In the genomic region with DNA sequence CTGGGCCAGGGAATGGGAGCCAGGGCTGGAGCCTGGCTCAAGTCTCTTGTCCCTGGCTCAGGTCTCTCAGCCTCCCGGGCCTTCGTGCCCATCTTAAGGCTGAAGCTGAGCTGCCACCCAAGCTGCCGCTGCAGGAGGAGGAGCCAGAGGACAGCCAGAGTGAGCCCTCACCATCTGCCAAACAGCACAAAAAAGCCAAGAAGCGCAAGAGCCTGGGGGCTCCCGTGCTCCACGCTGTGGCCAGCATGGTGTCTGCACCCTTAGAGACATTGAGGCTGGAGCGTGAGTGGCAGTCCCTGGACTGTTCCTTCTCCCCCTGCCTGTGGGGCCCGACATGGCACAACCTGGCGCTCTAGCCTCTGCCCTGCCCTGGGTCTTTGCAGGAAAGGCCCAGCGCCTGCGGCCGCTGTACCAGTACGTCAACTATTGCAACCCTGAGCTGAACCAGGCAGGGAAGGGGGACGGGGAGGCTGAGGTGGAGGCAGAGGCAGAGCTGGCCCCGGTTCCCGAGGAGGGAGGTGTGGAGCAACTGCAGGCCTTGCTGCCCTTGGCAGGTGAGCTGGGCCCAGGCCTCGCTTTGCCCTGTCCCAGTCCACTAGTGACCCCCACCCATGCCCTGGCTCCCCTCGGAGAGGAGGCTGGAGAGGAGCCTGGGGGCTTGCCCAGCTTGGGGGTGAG, we compare ENCODE assay signal across 8 cellular contexts. TPM values are rescaled to one million over a fixed set of nuclear protein-coding genes. Genes with fewer than 3 reads are reported as not detected.
DNase-seq lines count a peak whose midpoint lies in the region; ATAC-seq and TF ChIP-seq lines count a peak whose summit lies in the region.

No MANE protein-coding gene starts in this region.

- peak; percentile 97 for TF ChIP-seq CTCF in AG04449 (IDR thresholded peaks at IDR 0.05; ENCODE audit: insufficient read depth, low read length, missing control alignments)
- peak; percentile 92 for TF ChIP-seq CTCF in coronary artery (IDR thresholded peaks at IDR 0.05)
- peak; percentile 78 to 94 (median 80) for TF ChIP-seq CTCF in right lobe of liver (IDR thresholded peaks at IDR 0.05)

- ATAC-seq in GM18520 (IDR thresholded peaks at IDR 0.05; ENCODE audit: unreplicated experiment) (peak; percentile 78), HG03095 (IDR thresholded peaks at IDR 0.05; ENCODE audit: unreplicated experiment) (peak; percentile 64), right lobe of liver (peak; percentile 69 to 84 (median 76))

- intact Hi-C loops in right lobe of liver (cut with DNase I), result no loop called here

- H3K4me1 ChIP-seq in right lobe of liver, result peaks cover 0 to 39% (median 22%) of the 10 kb centered on the region in 4 donors

- 5% methylated on average over 4 of the region's 18 CpGs for WGBS in right lobe of liver (ENCODE audit: insufficient coverage, low coverage, low lambda C conversion rate, missing lambda C conversion rate)

- CTCF ChIA-PET in AG04449 (lab: Yijun Ruan, JAX), result interaction anchor here (0.6 to 19.0 kb wide), 40 partner anchors 9 to 717 kb away, joined by 3 to 605 read pairs (median 4); partner anchors contain the start of genes CARMIL2, CTCF, NRN1L and RANBP10

- no peak for TF ChIP-seq POLR2A in right lobe of liver (IDR thresholded peaks at IDR 0.05)

- H3K9me3 ChIP-seq in right lobe of liver, result no peaks in the 10 kb centered on the region

- DNase-seq in AG04449 (ENCODE audit: low read depth, low spot score), result peak; percentile 54
- peak; percentile 51 to 93 for DNase-seq in NCI-H446 (lab: John Stamatoyannopoulos, UW)
- DNase-seq in activated CD4-positive, alpha-beta T cell treated with anti-CD3 and anti-CD28 coated beads for 48 hours, result peak; percentile 91
- DNase-seq in coronary artery (ENCODE audit: low spot score), result peak; percentile 93
- peak; percentile 84 to 89 (median 86) for DNase-seq in right lobe of liver
- peak; percentile 63 to 75 for DNase-seq in stimulated activated CD4-positive, alpha-beta T cell treated with anti-CD3 and anti-CD28 coated beads, Interleukin-4, amount 100 ng/mL, for 48 hours (ENCODE audit: low read depth in 2 of 2)

- no peaks in the 10 kb centered on the region for H3K27me3 ChIP-seq in right lobe of liver

- H3K4me3 ChIP-seq in AG04449 (ENCODE audit: low read depth, low read length), result peak overlapping the region; percentile 23; the same call in 1 of the 2 replicates
- H3K4me3 ChIP-seq in coronary artery, result peak overlapping the region; percentile 84
- H3K4me3 ChIP-seq in right lobe of liver, result peak overlapping the region in 2 of 3 donors; percentile 84 to 94

- no peaks in the 10 kb centered on the region for H3K36me3 ChIP-seq in right lobe of liver

- POLR2A ChIA-PET in AG04449 (lab: Yijun Ruan, JAX), result interaction anchor here (0.7 to 3.0 kb wide), 4 partner anchors 9 to 147 kb away, joined by 3 to 14 read pairs (median 8); partner anchors contain the start of gene CTCF

- H3K27ac ChIP-seq in coronary artery, result peak overlapping the region; percentile 86 to 96
- peak overlapping the region; percentile 88 to 93 (median 91) for H3K27ac ChIP-seq in right lobe of liver

RNA-seq across cellular contexts. Expression of gene C16orf86, which starts 1.3 kb away (rescaled TPM):
- total RNA-seq in right lobe of liver, result 1 to 10 TPM; 1.4 to 4.3 (median 2.5) TPM

RNA-seq across cellular contexts. Expression of gene ENKD1, which starts 1.4 kb away (rescaled TPM):
- total RNA-seq in right lobe of liver, result 1 to 10 TPM; 4.4 to 8.9 (median 7.3) TPM

RNA-seq across cellular contexts. Expression of gene PARD6A, which starts 7.2 kb away (rescaled TPM):
- total RNA-seq in right lobe of liver, result 1 to 10 TPM; 1.3 to 4.8 (median 2.6) TPM

RNA-seq across cellular contexts. Expression of gene ACD, which starts 7.9 kb away (rescaled TPM):
- 1 to 10 TPM; 4.0 to 8.2 (median 5.9) TPM for total RNA-seq in right lobe of liver

RNA-seq across cellular contexts. Expression of gene CARMIL2, which starts 23.0 kb away (rescaled TPM):
- 1 to 10 TPM in 3 of 6 experiments, under 1 TPM in 3; 0.39 to 3.4 (median 0.88) TPM for total RNA-seq in right lobe of liver

Comparison
In these comparisons a context has a peak if more than half of its experiments do, and no peak if none do; other contexts are left out.
1. Peak in every context shown above with its lines: DNase-seq, ATAC-seq, H3K4me3 ChIP-seq and H3K27ac ChIP-seq.
2. H3K4me3 ChIP-seq: peak in every context shown above with its lines; median percentile 89 in right lobe of liver; 84 in coronary artery; 23 in AG04449.